13 cellular contexts compared by ENCODE assay signal in the genomic region with DNA sequence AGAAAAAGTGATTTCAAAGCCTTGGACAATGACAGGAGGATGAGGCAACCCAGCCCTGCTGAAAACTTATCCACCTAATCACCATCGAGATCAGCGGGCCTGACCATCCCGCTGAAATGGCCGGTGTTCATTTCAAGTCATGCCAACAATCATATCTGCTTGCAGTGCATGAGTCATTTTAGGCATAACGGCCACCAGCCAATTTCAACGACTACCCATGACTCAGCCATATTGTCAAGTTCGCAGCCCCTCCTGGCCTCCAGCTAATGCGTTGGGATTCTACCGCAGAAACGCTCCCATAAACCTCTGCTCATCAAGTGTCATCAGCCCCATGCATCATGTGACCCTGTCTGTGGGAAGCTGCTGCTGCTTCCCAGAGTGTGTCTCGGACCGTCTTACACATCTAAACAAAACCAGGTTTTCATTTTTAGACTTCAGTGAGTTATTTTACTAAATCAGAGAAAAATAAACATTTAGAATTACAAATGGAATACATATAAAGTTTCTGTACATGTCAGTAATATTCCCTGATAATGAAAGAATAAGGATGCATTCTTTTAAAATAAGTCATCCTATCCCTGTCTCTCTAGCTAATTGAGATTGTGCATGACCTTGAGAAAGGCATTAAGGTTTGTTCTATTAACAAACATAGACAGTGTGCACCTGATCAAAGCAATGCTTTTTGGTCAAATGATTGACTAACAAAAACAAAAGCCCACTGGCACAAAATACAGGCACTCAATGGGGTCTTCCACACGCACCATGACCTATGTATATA.
DNase-seq lines count a peak whose midpoint lies in the region; ATAC-seq, FAIRE-seq and TF ChIP-seq lines count a peak whose summit lies in the region.
"Had no signal": no experiment of that assay in that cellular context is flagged by ENCODE, and none has a peak within 500 bp of the region (broad histone marks: within the 10 kb centered on the region; RNA-seq: fewer than 3 reads in every experiment).

No MANE protein-coding gene starts in this region.

- no peaks in the 10 kb centered on the region for H3K9me3 ChIP-seq in HEK293 (ENCODE audit: control insufficient read depth, insufficient read depth, low read depth, low read length)
- no peaks in the 10 kb centered on the region for H3K9me3 ChIP-seq in smooth muscle cell (replicated peaks; ENCODE audit: low read depth)

- no peaks in the 10 kb centered on the region for H3K4me1 ChIP-seq in HEK293 (ENCODE audit: control insufficient read depth, insufficient read depth, low read length)
- no peaks in the 10 kb centered on the region for H3K4me1 ChIP-seq in smooth muscle cell (ENCODE audit: low read depth)

- WGBS in smooth muscle cell (ENCODE audit: low lambda C conversion rate): 30% methylated on average over 13 of the region's 13 CpGs

- H3K27me3 ChIP-seq in smooth muscle cell (ENCODE audit: low read depth): no peaks in the 10 kb centered on the region

- H4K20me1 ChIP-seq in smooth muscle cell (ENCODE audit: low read depth): no peaks in the 10 kb centered on the region

- DNase-seq in SHP77 (lab: John Stamatoyannopoulos, UW) (peak; percentile 28 to 44), fibroblast of gingiva (ENCODE audit: low read depth) (peak; percentile 97), smooth muscle cell (lab: John Stamatoyannopoulos, UW; ENCODE audit: unreplicated experiment) (peak; percentile 32), D721Med (ENCODE audit: insufficient read length, low spot score) (no peak), posterior vena cava (ENCODE audit: low spot score) (no peak)
- DNase-seq in activated CD4-positive, CD25-positive, alpha-beta regulatory T cell (lab: John Stamatoyannopoulos, UW): no peak
- DNase-seq: activated CD8-positive, alpha-beta T cell treated with anti-CD3 and anti-CD28 coated beads for 36 hours; activated naive CD4-positive, alpha-beta T cell treated with anti-CD3 and anti-CD28 coated beads, Interleukin-2, amount 10 ng/mL, durations not matched to agents 7 days and 5 days; stimulated activated CD8-positive, alpha-beta memory T cell treated with anti-CD3 and anti-CD28 coated beads, Interleukin-4, amount 100 ng/mL, for 48 hours; T-cell had no signal

- H3K79me2 ChIP-seq in smooth muscle cell (ENCODE audit: low read depth): no peaks in the 10 kb centered on the region

- intact Hi-C loops in posterior vena cava (cut with DNase I): no loop called here

- POLR2A ChIA-PET in HEK293 (lab: Yijun Ruan, JAX): no interaction called here

- H3K27ac ChIP-seq in HEK293 (ENCODE audit: extremely low read depth, low read depth, low read length) (no peak overlapping the region; the same call in 1 of the 2 replicates), smooth muscle cell (ENCODE audit: low read depth) (peak overlapping the region; percentile 82)

- no peaks in the 10 kb centered on the region for H3F3A ChIP-seq in smooth muscle cell (ENCODE audit: low read depth)

- CTCF ChIA-PET in HEK293 (lab: Yijun Ruan, JAX): interaction anchor here (0.7 kb wide), 1 partner anchor 215 kb away, joined by 3 read pairs; no protein-coding TSS in a partner anchor

- TF ChIP-seq CTCF in HEK293 (tag by site-specific recombination; IDR thresholded peaks at IDR 0.05) (no peak), smooth muscle cell (IDR thresholded peaks at IDR 0.05; ENCODE audit: borderline replicate concordance, insufficient read depth, poor library complexity, severe bottlenecking) (no peak), D721Med (IDR thresholded peaks at IDR 0.05; ENCODE audit: insufficient read depth, missing control alignments) (no peak)

- peak overlapping the region; percentile 14 for H3K9ac ChIP-seq in smooth muscle cell (ENCODE audit: low read depth)

- H3K4me3 ChIP-seq in HEK293 (ENCODE audit: low read depth, low read length) (no peak overlapping the region), smooth muscle cell (no peak overlapping the region)
- H3K4me3 ChIP-seq: skin epidermis had no signal

- no peak overlapping the region for H2AFZ ChIP-seq in smooth muscle cell (ENCODE audit: low read depth)

- no peak for ATAC-seq in HG02623 (IDR thresholded peaks at IDR 0.05; ENCODE audit: unreplicated experiment)
- ATAC-seq: activated CD8-positive, alpha-beta T cell treated with anti-CD3 and anti-CD28 coated beads for 36 hours; T-cell had no signal

- FAIRE-seq in D721Med (lab: Jason Lieb, UNC): no peak

- H3K4me2 ChIP-seq in smooth muscle cell: peak overlapping the region; percentile 77

- H3K36me3 ChIP-seq in HEK293 (ENCODE audit: control insufficient read depth in 2 of 2, insufficient read depth in 1 of 2, low read length in 2 of 2) (no peaks in the 10 kb centered on the region), smooth muscle cell (ENCODE audit: low read depth) (no peaks in the 10 kb centered on the region)

TF ChIP-seq in HEK293, 187 proteins besides CTCF, POLR2A, EP300 and RAD21 (continues in another document):
- TF ChIP-seq ZBTB49 (tag by site-specific recombination; IDR thresholded peaks at IDR 0.05; ENCODE audit: low read depth) (no peak), GLIS1 (tag by site-specific recombination; IDR thresholded peaks at IDR 0.05) (no peak), KLF10 (tag by site-specific recombination; IDR thresholded peaks at IDR 0.05) (no peak), ZSCAN23 (tag by site-specific recombination; IDR thresholded peaks at IDR 0.05) (no peak), ZNF26 (tag by site-specific recombination; IDR thresholded peaks at IDR 0.05) (no peak), ZBTB20 (tag by site-specific recombination; IDR thresholded peaks at IDR 0.05) (peak; percentile 21; the same call in 1 of the 2 replicates), ZNF112 (tag by site-specific recombination; IDR thresholded peaks at IDR 0.05) (no peak), KLF7 (tag by site-specific recombination; IDR thresholded peaks at IDR 0.05; ENCODE audit: borderline replicate concordance) (no peak), ZNF621 (tag by site-specific recombination; IDR thresholded peaks at IDR 0.05) (no peak), ZNF707 (tag by site-specific recombination; IDR thresholded peaks at IDR 0.05) (no peak), ZNF146 (tag by site-specific recombination; IDR thresholded peaks at IDR 0.05) (no peak), FEZF1 (tag by site-specific recombination; IDR thresholded peaks at IDR 0.05) (peak; percentile 98), ZNF692 (tag by site-specific recombination; IDR thresholded peaks at IDR 0.05) (peak; percentile 72), ZNF580 (tag by site-specific recombination; IDR thresholded peaks at IDR 0.05) (peak; percentile 90), ATF2 (tag by site-specific recombination; IDR thresholded peaks at IDR 0.05; ENCODE audit: low read depth) (no peak)

Comparison
In these comparisons a context has a peak if more than half of its experiments do, and no peak if none do; other contexts are left out.
1. DNase-seq: peak in SHP77 (2 of 2), fibroblast of gingiva (single experiment) and smooth muscle cell (single experiment); none in D721Med (single experiment), activated CD4-positive, CD25-positive, alpha-beta regulatory T cell (0 of 4) and posterior vena cava (single experiment).